Comparison of ENCODE assay signal across 8 cellular contexts in the genomic region with DNA sequence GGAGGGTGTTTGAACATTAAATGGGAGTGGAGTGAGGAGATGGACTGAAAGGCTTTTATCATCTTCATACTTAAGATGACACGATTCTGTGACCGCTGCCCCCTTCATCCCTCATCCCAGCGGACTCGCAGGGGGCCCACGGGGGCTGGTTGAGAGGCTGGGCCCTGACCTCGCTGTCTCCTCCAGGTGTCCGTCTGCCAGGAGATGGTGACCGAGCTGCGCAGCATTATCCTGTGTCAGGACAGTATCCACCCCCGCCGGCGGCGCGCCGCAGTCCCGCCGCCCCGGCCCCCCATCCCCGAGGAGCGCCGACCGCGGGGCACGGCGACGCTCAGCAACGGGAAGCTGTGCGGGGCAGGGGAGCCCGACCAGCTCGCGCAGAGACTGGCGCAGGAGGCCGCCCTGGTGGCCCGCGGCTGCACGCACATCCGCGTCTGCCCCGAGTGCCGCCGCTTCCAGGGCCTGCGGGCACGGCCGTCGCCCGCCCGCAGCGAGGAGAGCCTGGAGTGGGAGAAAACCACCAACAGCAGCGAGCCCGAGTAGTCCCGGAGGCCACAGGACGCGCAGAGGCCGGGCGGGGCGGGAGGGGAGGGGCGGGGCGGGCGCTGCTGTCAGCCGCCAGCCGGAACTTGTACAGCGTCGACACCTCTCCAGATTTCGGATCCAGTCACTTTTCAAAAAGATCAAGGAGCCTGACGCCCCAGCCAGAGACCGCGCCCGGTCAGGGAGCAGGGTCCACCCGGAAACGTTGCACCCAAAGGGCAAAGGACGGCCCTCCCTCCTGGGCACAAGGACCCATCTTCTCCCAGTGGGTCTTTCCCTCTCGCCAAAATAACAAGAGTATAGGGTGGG. TPM values are rescaled to one million over a fixed set of nuclear protein-coding genes. Genes with fewer than 3 reads are reported as not detected.
A peak's percentile ranks its signal among the peaks of the same experiment; 100 is the strongest.
DNase-seq lines count a peak whose midpoint lies in the region; ATAC-seq and TF ChIP-seq lines count a peak whose summit lies in the region.

No MANE protein-coding gene starts in this region.

- H3K27me3 ChIP-seq in esophagus (ENCODE audit: control insufficient read depth in 1 of 2, insufficient read depth in 2 of 2, low read length in 2 of 2), result no peaks in the 10 kb centered on the region
- peaks cover 0 to 2% of the 10 kb centered on the region in 2 donors for H3K27me3 ChIP-seq in naive thymus-derived CD4-positive, alpha-beta T cell (ENCODE audit: control insufficient read depth in 2 of 2, insufficient read depth in 2 of 2, low read length in 2 of 2)
- no peaks in the 10 kb centered on the region for H3K27me3 ChIP-seq in testis

- peaks cover 6 to 16% (median 13%) of the 10 kb centered on the region in 7 donors for H3K4me1 Mint-ChIP-seq in naive thymus-derived CD4-positive, alpha-beta T cell

- peak overlapping the region; percentile 67 to 86 (median 78) for H3K4me3 Mint-ChIP-seq in naive thymus-derived CD4-positive, alpha-beta T cell

- H3K27me3 Mint-ChIP-seq in naive thymus-derived CD4-positive, alpha-beta T cell, result peaks cover 16 to 52% (median 18%) of the 10 kb centered on the region in 5 donors

- intact Hi-C loops in naive thymus-derived CD4-positive, alpha-beta T cell (cut with micrococcal nuclease), result loop anchor here in 1 of 2 donors (1.0 kb wide), 1 partner anchor 38 kb away; the partner anchor contains the start of gene TBCEL
- intact Hi-C loops in testis (cut with DNase I; ENCODE audit: low total_unique reads), result no loop called here

- CTCF ChIA-PET in naive thymus-derived CD4-positive, alpha-beta T cell (lab: Charles Lee), result no interaction called here

- H3K27ac ChIP-seq in esophagus (ENCODE audit: low read depth in 2 of 2, low read length in 1 of 2), result no peak overlapping the region
- H3K27ac ChIP-seq in naive thymus-derived CD4-positive, alpha-beta T cell (ENCODE audit: low read depth, low read length), result no peak overlapping the region
- H3K27ac ChIP-seq in testis, result no peak overlapping the region

- no peaks in the 10 kb centered on the region for H3K36me3 Mint-ChIP-seq in naive thymus-derived CD4-positive, alpha-beta T cell

- peak; percentile 67 for ATAC-seq in GM19372 (IDR thresholded peaks at IDR 0.05; ENCODE audit: low read depth, unreplicated experiment)
- peak; percentile 91 for ATAC-seq in naive thymus-derived CD4-positive, alpha-beta T cell

- H3K36me3 ChIP-seq in esophagus (ENCODE audit: control insufficient read depth in 2 of 2, insufficient read depth in 2 of 2, low read length in 1 of 2), result no peaks in the 10 kb centered on the region
- no peaks in the 10 kb centered on the region for H3K36me3 ChIP-seq in naive thymus-derived CD4-positive, alpha-beta T cell (ENCODE audit: control insufficient read depth in 2 of 3, insufficient read depth in 3 of 3, low read length in 3 of 3)
- H3K36me3 ChIP-seq in testis (ENCODE audit: low read depth, missing control alignments), result no peaks in the 10 kb centered on the region

- no peak for TF ChIP-seq POLR2A in testis (IDR thresholded peaks at IDR 0.05)

- H3K9me3 Mint-ChIP-seq in naive thymus-derived CD4-positive, alpha-beta T cell, result peaks cover 0 to 2% (median 0%) of the 10 kb centered on the region in 11 donors

- DNase-seq in AG20443 (ENCODE audit: low spot score) (peak; percentile 85), NCI-H1930 (lab: John Stamatoyannopoulos, UW) (peak; percentile 44 to 46), testis (peak; percentile 58), mesenteric fat pad (ENCODE audit: low spot score) (no peak)
- DNase-seq in activated CD8-positive, alpha-beta memory T cell treated with anti-CD3 and anti-CD28 coated beads, Interleukin-2, amount 50 U/mL, for 4 hours, result peak; percentile 21
- DNase-seq in naive thymus-derived CD4-positive, alpha-beta T cell, result peak; percentile 13 to 47 (median 40)

- 4 to 5% methylated on average over 62 to 72 of the region's 72 CpGs for WGBS in esophagus, 2 donors
- 5 to 8% methylated on average over 11 to 34 of the region's 72 CpGs for WGBS in testis, 2 donors

- peak overlapping the region in 3 of 9 donors; percentile 23 to 73 (median 68) for H3K27ac Mint-ChIP-seq in naive thymus-derived CD4-positive, alpha-beta T cell

- H3K4me3 ChIP-seq in esophagus (ENCODE audit: low read depth in 1 of 2, low read length in 2 of 2) (peak overlapping the region; percentile 27 to 34), testis (peak overlapping the region; percentile 49 to 61)
- peak overlapping the region; percentile 18 for H3K4me3 ChIP-seq in naive thymus-derived CD4-positive, alpha-beta T cell (ENCODE audit: low read length)

- H3K9me3 ChIP-seq in esophagus (ENCODE audit: control insufficient read depth in 2 of 2, insufficient read depth in 1 of 2, low read depth in 1 of 2, low read length in 1 of 2) (no peaks in the 10 kb centered on the region), testis (no peaks in the 10 kb centered on the region)
- H3K9me3 ChIP-seq in naive thymus-derived CD4-positive, alpha-beta T cell (ENCODE audit: control insufficient read depth in 2 of 3, low read length in 3 of 3), result no peaks in the 10 kb centered on the region

- POLR2A ChIA-PET in naive thymus-derived CD4-positive, alpha-beta T cell (lab: Charles Lee), result no interaction called here

- peak in 1 of 3 experiments; percentile 4 for TF ChIP-seq CTCF in testis (IDR thresholded peaks at IDR 0.05)

- H3K4me1 ChIP-seq in esophagus (ENCODE audit: control insufficient read depth in 2 of 2, insufficient read depth in 2 of 2, low read length in 1 of 2) (peaks cover 0 to 2% of the 10 kb centered on the region in 2 donors), testis (no peaks in the 10 kb centered on the region)
- H3K4me1 ChIP-seq in naive thymus-derived CD4-positive, alpha-beta T cell (ENCODE audit: control insufficient read depth in 2 of 2, insufficient read depth in 2 of 2, low read length in 2 of 2), result peaks cover 0 to 5% of the 10 kb centered on the region in 2 donors

RNA-seq across cellular contexts. Expression of gene TBCEL, which starts 38.0 kb away (rescaled TPM):
- polyA plus RNA-seq in esophagus (1 to 10 TPM; 2.0 to 2.2 TPM), testis (ENCODE audit: insufficient read depth, low read depth, low replicate concordance) (38.2 TPM)
- total RNA-seq in naive thymus-derived CD4-positive, alpha-beta T cell, result 10 to 100 TPM; 14.7 to 30.0 (median 22.2) TPM
- polyA plus RNA-seq in naive thymus-derived CD4-positive, alpha-beta T cell, result 1 to 10 TPM; 3.2 to 4.0 TPM
- total RNA-seq in testis (10 to 100 TPM; 42.7 to 42.9 TPM), mesenteric fat pad (23.6 TPM)
